In genomic region chr17:27568811-27569210, GRCh38 we compare ENCODE assay signal across 18 cellular contexts.
DNase-seq lines count a peak whose midpoint lies in the region; ATAC-seq and TF ChIP-seq lines count a peak whose summit lies in the region.
"Had no signal": no experiment of that assay in that cellular context is flagged by ENCODE, and none has a peak within 500 bp of the region (broad histone marks: within the 10 kb centered on the region; RNA-seq: fewer than 3 reads in every experiment).

No MANE protein-coding gene starts in this region.

- H3K4me3 ChIP-seq in spleen, result no peak overlapping the region
- H3K4me3 ChIP-seq: BLaER1 treated with 17β-estradiol and CSF1 and Interleukin-3, amounts not matched to agents 10 nM and 100 nM; HAP-1; heart left ventricle; ovary; SJCRH30; upper lobe of right lung had no signal

- POLR2A ChIA-PET in activated CD8-positive, alpha-beta T cell treated with anti-CD3 and anti-CD28 coated beads, Interleukin-2, amount 10 ng/mL, durations not matched to agents 7 days and 5 days (lab: Charles Lee), result interaction anchor here (0.7 kb wide), 1 partner anchor 48 kb away, joined by 3 read pairs; no protein-coding TSS in a partner anchor

- H3K4me1 ChIP-seq in spleen, result peaks cover 19 to 95% (median 69%) of the 10 kb centered on the region in 6 donors

- CTCF ChIA-PET in activated CD8-positive, alpha-beta memory T cell treated with anti-CD3 and anti-CD28 coated beads, Interleukin-2, amount 10 ng/mL, durations not matched to agents 7 days and 5 days (lab: Charles Lee), result interaction anchor here (0.9 to 3.3 kb wide), 10 partner anchors 8 to 189 kb away, joined by 3 to 17 read pairs (median 4); no protein-coding TSS in a partner anchor
- CTCF ChIA-PET in activated CD8-positive, alpha-beta T cell treated with anti-CD3 and anti-CD28 coated beads, Interleukin-2, amount 10 ng/mL, durations not matched to agents 7 days and 5 days (lab: Charles Lee), result interaction anchor here (0.8 to 7.3 kb wide), 9 partner anchors 8 to 113 kb away, joined by 3 to 78 read pairs (median 4); partner anchors contain the start of gene KSR1

- peaks cover 0 to 11% (median 0%) of the 10 kb centered on the region in 6 donors for H3K36me3 ChIP-seq in spleen
- H3K36me3 ChIP-seq: HAP-1, heart left ventricle, ovary, upper lobe of right lung had no signal

- TF ChIP-seq CTCF in spleen (IDR thresholded peaks at IDR 0.05 in 8 of 11, conservative IDR thresholded peaks at IDR 0.05 in 3 of 11), result no peak

- H3K27ac Mint-ChIP-seq in activated CD8-positive, alpha-beta memory T cell treated with anti-CD3 and anti-CD28 coated beads, Interleukin-2, amount 10 ng/mL, durations not matched to agents 7 days and 5 days, result peak overlapping the region; percentile 80
- peak overlapping the region; percentile 70 for H3K27ac Mint-ChIP-seq in activated CD8-positive, alpha-beta T cell treated with anti-CD3 and anti-CD28 coated beads, Interleukin-2, amount 10 ng/mL, durations not matched to agents 7 days and 5 days
- peak overlapping the region; percentile 88 to 93 (median 92) for H3K27ac Mint-ChIP-seq in immature natural killer cell

- peaks cover 9% of the 10 kb centered on the region for H3K36me3 Mint-ChIP-seq in activated CD8-positive, alpha-beta memory T cell treated with anti-CD3 and anti-CD28 coated beads, Interleukin-2, amount 10 ng/mL, durations not matched to agents 7 days and 5 days
- H3K36me3 Mint-ChIP-seq in activated CD8-positive, alpha-beta T cell treated with anti-CD3 and anti-CD28 coated beads, Interleukin-2, amount 10 ng/mL, durations not matched to agents 7 days and 5 days (ENCODE audit: low read depth), result peaks cover 16% of the 10 kb centered on the region
- no peaks in the 10 kb centered on the region for H3K36me3 Mint-ChIP-seq in immature natural killer cell

- no peaks in the 10 kb centered on the region for H3K27me3 Mint-ChIP-seq in activated CD8-positive, alpha-beta memory T cell treated with anti-CD3 and anti-CD28 coated beads, Interleukin-2, amount 10 ng/mL, durations not matched to agents 7 days and 5 days
- no peaks in the 10 kb centered on the region for H3K27me3 Mint-ChIP-seq in activated CD8-positive, alpha-beta T cell treated with anti-CD3 and anti-CD28 coated beads, Interleukin-2, amount 10 ng/mL, durations not matched to agents 7 days and 5 days (ENCODE audit: low read depth)
- H3K27me3 Mint-ChIP-seq in immature natural killer cell (ENCODE audit: low read depth in 3 of 3), result peaks cover 0 to 6% (median 4%) of the 10 kb centered on the region in 3 donors
- H3K27me3 Mint-ChIP-seq: stimulated activated naive CD8-positive, alpha-beta T cell treated with anti-CD3 and anti-CD28 coated beads, Interleukin-15, Interleukin-2, amounts not matched to agents 100 ng/mL and 50 ng/mL, for 24 hours had no signal

- peak overlapping the region in 7 of 8 donors; percentile 44 to 77 (median 72) for H3K27ac ChIP-seq in spleen
- H3K27ac ChIP-seq: BLaER1 treated with 17β-estradiol and CSF1 and Interleukin-3, amounts not matched to agents 10 nM and 100 nM; ovary; SJCRH30; upper lobe of right lung had no signal

- no peak for DNase-seq in activated CD8-positive, alpha-beta memory T cell treated with anti-CD3 and anti-CD28 coated beads, Interleukin-2, amount 10 ng/mL, durations not matched to agents 7 days and 5 days
- no peak for DNase-seq in activated CD8-positive, alpha-beta memory T cell treated with anti-CD3 and anti-CD28 coated beads, Interleukin-2, amount 50 U/mL, for 4 hours
- no peak for DNase-seq in activated CD8-positive, alpha-beta T cell treated with anti-CD3 and anti-CD28 coated beads, Interleukin-2, amount 10 ng/mL, durations not matched to agents 7 days and 5 days
- DNase-seq in immature natural killer cell, result peak in 1 of 3 donors; percentile 55
- DNase-seq in spleen, result no peak
- DNase-seq in effector CD8-positive, alpha-beta T cell (lab: John Stamatoyannopoulos, UW), result no peak
- DNase-seq in NCI-H2171 treated with DMSO at 0.1 percent for 48 hours (lab: John Stamatoyannopoulos, UW), result no peak
- DNase-seq: heart left ventricle, NCI-H1436, upper lobe of right lung had no signal

- H3K9me3 ChIP-seq in spleen, result no peaks in the 10 kb centered on the region
- H3K9me3 ChIP-seq: HAP-1, heart left ventricle, ovary, SJCRH30, upper lobe of right lung had no signal

- no peak for ATAC-seq in activated CD8-positive, alpha-beta memory T cell treated with anti-CD3 and anti-CD28 coated beads, Interleukin-2, amount 10 ng/mL, durations not matched to agents 7 days and 5 days
- ATAC-seq in activated CD8-positive, alpha-beta T cell treated with anti-CD3 and anti-CD28 coated beads, Interleukin-2, amount 10 ng/mL, durations not matched to agents 7 days and 5 days, result no peak
- no peak for ATAC-seq in GM18867 (IDR thresholded peaks at IDR 0.05; ENCODE audit: unreplicated experiment)

- no peaks in the 10 kb centered on the region for H3K9me3 Mint-ChIP-seq in activated CD8-positive, alpha-beta memory T cell treated with anti-CD3 and anti-CD28 coated beads, Interleukin-2, amount 10 ng/mL, durations not matched to agents 7 days and 5 days (ENCODE audit: low read depth)
- no peaks in the 10 kb centered on the region for H3K9me3 Mint-ChIP-seq in activated CD8-positive, alpha-beta T cell treated with anti-CD3 and anti-CD28 coated beads, Interleukin-2, amount 10 ng/mL, durations not matched to agents 7 days and 5 days (ENCODE audit: insufficient read depth)
- H3K9me3 Mint-ChIP-seq in immature natural killer cell, result no peaks in the 10 kb centered on the region
- H3K9me3 Mint-ChIP-seq: stimulated activated naive CD8-positive, alpha-beta T cell treated with anti-CD3 and anti-CD28 coated beads, Interleukin-15, Interleukin-2, amounts not matched to agents 100 ng/mL and 50 ng/mL, for 24 hours; WTC11 had no signal

- no peaks in the 10 kb centered on the region for H3K27me3 ChIP-seq in spleen (replicated peaks in 1 of 7)
- H3K27me3 ChIP-seq: BLaER1 treated with 17β-estradiol and CSF1 and Interleukin-3, amounts not matched to agents 10 nM and 100 nM; heart left ventricle; ovary; SJCRH30; upper lobe of right lung had no signal

- no peak for TF ChIP-seq POLR2A in spleen (IDR thresholded peaks at IDR 0.05)

- no peak overlapping the region for H3K4me3 Mint-ChIP-seq in activated CD8-positive, alpha-beta memory T cell treated with anti-CD3 and anti-CD28 coated beads, Interleukin-2, amount 10 ng/mL, durations not matched to agents 7 days and 5 days
- no peak overlapping the region for H3K4me3 Mint-ChIP-seq in activated CD8-positive, alpha-beta T cell treated with anti-CD3 and anti-CD28 coated beads, Interleukin-2, amount 10 ng/mL, durations not matched to agents 7 days and 5 days
- peak overlapping the region; percentile 28 to 76 (median 69) for H3K4me3 Mint-ChIP-seq in immature natural killer cell
- H3K4me3 Mint-ChIP-seq: stimulated activated naive CD8-positive, alpha-beta T cell treated with anti-CD3 and anti-CD28 coated beads, Interleukin-15, Interleukin-2, amounts not matched to agents 100 ng/mL and 50 ng/mL, for 24 hours; T-helper 2 cell treated with Interferon-gamma antibody and Interleukin-4, amounts not matched to agents 5 μg/mL and 100 μg/mL, for 36 hours; WTC11 had no signal

- intact Hi-C loops in spleen (cut with DNase I; ENCODE audit: low total_unique reads), result no loop called here

- H3K4me1 Mint-ChIP-seq in activated CD8-positive, alpha-beta memory T cell treated with anti-CD3 and anti-CD28 coated beads, Interleukin-2, amount 10 ng/mL, durations not matched to agents 7 days and 5 days, result peaks cover 81% of the 10 kb centered on the region
- peaks cover 72% of the 10 kb centered on the region for H3K4me1 Mint-ChIP-seq in activated CD8-positive, alpha-beta T cell treated with anti-CD3 and anti-CD28 coated beads, Interleukin-2, amount 10 ng/mL, durations not matched to agents 7 days and 5 days (ENCODE audit: low read depth)
- H3K4me1 Mint-ChIP-seq in immature natural killer cell, result peaks cover 65 to 73% of the 10 kb centered on the region in 2 donors

- WGBS in spleen, 5 donors, result 54 to 81% (median 70%) methylated on average over 5 of the region's 5 CpGs

Comparison
In these comparisons a context has a peak if more than half of its experiments do, and no peak if none do; other contexts are left out.
1. H3K4me3 Mint-ChIP-seq: peak in immature natural killer cell (5 of 5); none in activated CD8-positive, alpha-beta memory T cell treated with anti-CD3 and anti-CD28 coated beads, Interleukin-2, amount 10 ng/mL, durations not matched to agents 7 days and 5 days (single experiment) and activated CD8-positive, alpha-beta T cell treated with anti-CD3 and anti-CD28 coated beads, Interleukin-2, amount 10 ng/mL, durations not matched to agents 7 days and 5 days (single experiment).
2. Peak in every context shown above with its lines, with median percentiles within 50 percentile points of each other: H3K27ac Mint-ChIP-seq.